ENCODE assay signal across 1 cellular context in genomic region chr13:98941536-98941935, GRCh38.
TF ChIP-seq lines count a peak whose summit lies in the region.

No MANE protein-coding gene starts in this region.

TF ChIP-seq in WTC11, 78 proteins besides CTCF, POLR2A, EP300 and RAD21 (continued from another document):
- TF ChIP-seq CREB1 (CRISPR knock-in tag; IDR thresholded peaks at IDR 0.05), result no peak
- TF ChIP-seq KAT7 (CRISPR knock-in tag; IDR thresholded peaks at IDR 0.05; ENCODE audit: borderline replicate concordance), result no peak
- TF ChIP-seq HMGXB4 (CRISPR knock-in tag; IDR thresholded peaks at IDR 0.05), result no peak
- no peak for TF ChIP-seq NFE2L1 (CRISPR knock-in tag; IDR thresholded peaks at IDR 0.05)
